Comparison of ENCODE assay signal across 11 cellular contexts in the genomic region with DNA sequence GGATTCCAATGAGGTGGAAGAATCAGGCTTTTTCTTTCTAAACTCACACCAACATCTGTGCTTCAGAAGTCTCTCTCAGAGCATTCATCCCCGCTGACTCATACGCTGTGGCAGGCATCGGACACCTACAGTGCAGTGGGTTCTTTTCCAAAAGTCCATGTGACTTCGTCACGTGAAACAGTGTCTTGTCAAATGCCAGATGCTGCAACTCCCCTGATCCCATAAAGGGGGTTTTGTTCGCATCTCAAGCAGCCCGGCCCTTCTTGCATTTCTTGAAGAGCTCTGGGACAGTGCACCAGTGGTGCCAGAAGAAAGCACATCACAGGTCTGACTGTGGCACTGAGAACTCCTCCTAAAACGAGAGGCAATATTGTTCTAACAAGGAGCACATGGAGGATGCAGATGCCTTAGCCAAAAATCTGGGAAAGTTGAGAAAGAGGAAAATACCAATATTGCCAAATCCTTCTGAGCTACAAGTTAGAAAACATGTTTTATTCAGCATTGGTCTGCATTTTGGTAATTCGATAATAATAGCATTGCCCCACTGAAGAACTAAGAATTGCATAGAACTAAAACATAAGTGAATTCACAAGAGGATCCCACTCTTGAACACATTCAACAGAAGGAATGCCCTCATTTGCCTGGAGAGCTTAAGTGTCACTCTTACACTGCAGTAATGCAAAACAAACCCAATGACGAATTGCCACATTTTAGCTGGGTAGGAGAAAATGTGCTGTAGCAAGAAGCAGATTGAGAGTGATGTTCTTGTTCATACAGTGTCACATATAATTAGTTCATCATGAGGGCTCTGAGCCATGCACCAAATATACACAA.
DNase-seq lines count a peak whose midpoint lies in the region; ATAC-seq and TF ChIP-seq lines count a peak whose summit lies in the region.
"Had no signal": no experiment of that assay in that cellular context is flagged by ENCODE, and none has a peak within 500 bp of the region (broad histone marks: within the 10 kb centered on the region; RNA-seq: fewer than 3 reads in every experiment).

No MANE protein-coding gene starts in this region.

- peaks cover 10% of the 10 kb centered on the region for H3K27me3 ChIP-seq in osteoblast (ENCODE audit: insufficient read depth, low read length)

- peak overlapping the region; percentile 58 for H3K4me2 ChIP-seq in osteoblast (ENCODE audit: insufficient read depth, low read length)

- H3K9me3 ChIP-seq in osteoblast (ENCODE audit: low read depth, low read length) = no peaks in the 10 kb centered on the region

- no peak overlapping the region; the same call in 1 of the 2 replicates for H3K4me3 ChIP-seq in AG10803 (ENCODE audit: low read length)
- no peak overlapping the region for H3K4me3 ChIP-seq in osteoblast (ENCODE audit: insufficient read depth, low read length)

- H3K36me3 ChIP-seq in osteoblast (ENCODE audit: insufficient read depth, low read length) = no peaks in the 10 kb centered on the region

- H2AFZ ChIP-seq in osteoblast (ENCODE audit: low read length) = no peak overlapping the region

- peak; percentile 99 for DNase-seq in AG10803 (ENCODE audit: low read depth)
- DNase-seq in M059J (ENCODE audit: low read depth) = peak; percentile 98
- peak; percentile 53 for DNase-seq in epidermal melanocyte (ENCODE audit: insufficient read length, low spot score)
- DNase-seq in osteoblast (ENCODE audit: insufficient read length, low spot score, missing footprints) = peak; percentile 79
- no peak for DNase-seq in stimulated activated CD4-positive, alpha-beta T cell treated with anti-CD3 and anti-CD28 coated beads, Interleukin-2, amount 100 ng/mL, for 24 hours
- no peak for DNase-seq in OCI-M1 (lab: John Stamatoyannopoulos, UW)
- DNase-seq: occipital lobe had no signal

- no peak for TF ChIP-seq CTCF in AG10803 (conservative IDR thresholded peaks at IDR 0.05; ENCODE audit: low read length)
- no peak for TF ChIP-seq CTCF in osteoblast (IDR thresholded peaks at IDR 0.05; ENCODE audit: extremely low read depth, low read depth, low read length)

- peaks cover 12% of the 10 kb centered on the region for H3K4me1 ChIP-seq in osteoblast (ENCODE audit: insufficient read depth, low read length)

- no peaks in the 10 kb centered on the region for H4K20me1 ChIP-seq in osteoblast (ENCODE audit: insufficient read depth, low read length)

- no peaks in the 10 kb centered on the region for H3K79me2 ChIP-seq in osteoblast (ENCODE audit: insufficient read depth, low read length)

- peak overlapping the region; percentile 26 for H3K27ac ChIP-seq in osteoblast (ENCODE audit: low read depth, low read length)
- H3K27ac ChIP-seq: HL-60 had no signal

- ATAC-seq in GM19023 (IDR thresholded peaks at IDR 0.05; ENCODE audit: unreplicated experiment) (no peak), GM21390 (IDR thresholded peaks at IDR 0.05; ENCODE audit: unreplicated experiment) (no peak)
- ATAC-seq: HCT116 had no signal

Comparison
In these comparisons a context has a peak if more than half of its experiments do, and no peak if none do; other contexts are left out.
1. DNase-seq: peak in AG10803 (single experiment), M059J (single experiment), epidermal melanocyte (single experiment) and osteoblast (single experiment); none in stimulated activated CD4-positive, alpha-beta T cell treated with anti-CD3 and anti-CD28 coated beads, Interleukin-2, amount 100 ng/mL, for 24 hours (0 of 2) and OCI-M1 (single experiment).